ENCODE assay signal across 1 cellular context in the genomic region with DNA sequence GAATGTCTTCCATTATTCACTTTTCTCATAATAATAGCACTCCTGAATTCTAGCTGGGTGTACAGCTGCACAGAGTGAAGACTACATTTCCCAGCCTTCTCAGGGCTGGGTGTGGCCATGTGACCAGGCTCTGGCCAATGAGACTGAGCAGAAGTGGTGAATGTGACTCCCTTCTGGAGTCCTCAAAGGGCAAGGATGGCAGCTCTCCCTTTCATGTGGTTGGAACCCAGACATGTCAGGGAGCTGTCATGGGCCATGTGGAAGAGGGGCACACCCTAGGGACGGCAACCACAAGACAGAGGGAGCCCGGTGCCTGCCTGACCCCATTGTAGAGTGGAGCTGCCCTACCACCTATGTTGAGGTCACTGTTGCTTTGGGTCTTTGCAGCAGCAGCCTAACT.
A peak's percentile ranks its signal among the peaks of the same experiment; 100 is the strongest.
TF ChIP-seq lines count a peak whose summit lies in the region.

No MANE protein-coding gene starts in this region.

TF ChIP-seq in GM12878, 131 proteins besides CTCF, POLR2A, EP300 and RAD21 (continued from another document):
- peak; percentile 24; the same call in 1 of the 2 replicates for TF ChIP-seq HCFC1 (IDR thresholded peaks at IDR 0.05; ENCODE audit: low read length)
- TF ChIP-seq, protein P1, sequence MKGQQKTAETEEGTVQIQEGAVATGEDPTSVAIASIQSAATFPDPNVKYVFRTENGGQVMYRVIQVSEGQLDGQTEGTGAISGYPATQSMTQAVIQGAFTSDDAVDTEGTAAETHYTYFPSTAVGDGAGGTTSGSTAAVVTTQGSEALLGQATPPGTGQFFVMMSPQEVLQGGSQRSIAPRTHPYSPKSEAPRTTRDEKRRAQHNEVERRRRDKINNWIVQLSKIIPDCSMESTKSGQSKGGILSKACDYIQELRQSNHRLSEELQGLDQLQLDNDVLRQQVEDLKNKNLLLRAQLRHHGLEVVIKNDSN (IDR thresholded peaks at IDR 0.05; ENCODE audit: borderline replicate concordance, extremely low read length, insufficient read depth, low read depth, low read length): peak; percentile 69
- peak; percentile 61 for TF ChIP-seq SIX5 (IDR thresholded peaks at IDR 0.05; ENCODE audit: low read depth, low read length, severe bottlenecking)
- TF ChIP-seq NFYA (IDR thresholded peaks at IDR 0.05; ENCODE audit: borderline replicate concordance, low read depth, low read length): no peak
- TF ChIP-seq, protein P2, sequence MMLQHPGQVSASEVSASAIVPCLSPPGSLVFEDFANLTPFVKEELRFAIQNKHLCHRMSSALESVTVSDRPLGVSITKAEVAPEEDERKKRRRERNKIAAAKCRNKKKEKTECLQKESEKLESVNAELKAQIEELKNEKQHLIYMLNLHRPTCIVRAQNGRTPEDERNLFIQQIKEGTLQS (IDR thresholded peaks at IDR 0.05; ENCODE audit: borderline replicate concordance, extremely low read depth, low read depth, low read length): peak; percentile 43; the same call in 1 of the 2 replicates
- TF ChIP-seq TCF3 (IDR thresholded peaks at IDR 0.05; ENCODE audit: borderline replicate concordance, insufficient read depth, low read depth, low read length): no peak
